ENCODE assay signal across 9 cellular contexts in genomic region chr13:110640591-110641029, GRCh38. TPM values are rescaled to one million over a fixed set of nuclear protein-coding genes. Genes with fewer than 3 reads are reported as not detected.
DNase-seq lines count a peak whose midpoint lies in the region; ATAC-seq, FAIRE-seq and TF ChIP-seq lines count a peak whose summit lies in the region.
"Had no signal": no experiment of that assay in that cellular context is flagged by ENCODE, and none has a peak within 500 bp of the region (broad histone marks: within the 10 kb centered on the region; RNA-seq: fewer than 3 reads in every experiment).

No MANE protein-coding gene starts in this region.

- in situ Hi-C loops in brain microvascular endothelial cell (cut with HindIII; ENCODE audit: low pct_ligation_motif_present, low sequenced_read_pairs) = no loop called here

- H3K27ac ChIP-seq in brain microvascular endothelial cell (no peak overlapping the region), layer of hippocampus (ENCODE audit: low read depth, low read length) (peak overlapping the region; percentile 5), hepatocyte (no peak overlapping the region)

- ATAC-seq in stimulated activated naive B cell treated with anti-CD40 and anti-IgM and Interleukin-4, amounts not matched to agents 10 μg/mL and 1 μg/mL and 100 μg/mL, for 72 hours (replicated peaks) = no peak

- CTCF ChIA-PET in HEK293T (lab: Yijun Ruan, JAX) = no interaction called here

- no peaks in the 10 kb centered on the region for H3K9me3 ChIP-seq in hepatocyte (ENCODE audit: low read depth)

- POLR2A ChIA-PET in HEK293T (lab: Yijun Ruan, JAX) = no interaction called here

- peaks cover 9 to 19% of the 10 kb centered on the region in 2 donors for H3K4me1 Mint-ChIP-seq in stimulated activated naive B cell treated with anti-CD40 and anti-IgM and Interleukin-4, amounts not matched to agents 10 μg/mL and 1 μg/mL and 100 μg/mL, for 72 hours

- peak overlapping the region; percentile 94 for H3K27ac Mint-ChIP-seq in stimulated activated naive B cell treated with anti-CD40 and anti-IgM and Interleukin-4, amounts not matched to agents 10 μg/mL and 1 μg/mL and 100 μg/mL, for 72 hours

- H3K9me3 Mint-ChIP-seq in stimulated activated naive B cell treated with anti-CD40 and anti-IgM and Interleukin-4, amounts not matched to agents 10 μg/mL and 1 μg/mL and 100 μg/mL, for 72 hours = no peaks in the 10 kb centered on the region

- H3K9me2 ChIP-seq in hepatocyte (replicated peaks; ENCODE audit: insufficient read depth) = no peaks in the 10 kb centered on the region

- no peak for TF ChIP-seq CTCF in brain microvascular endothelial cell (IDR thresholded peaks at IDR 0.05; ENCODE audit: low read depth, low read length, missing control alignments)
- TF ChIP-seq CTCF in hepatocyte (IDR thresholded peaks at IDR 0.05; ENCODE audit: poor library complexity) = no peak

- no peak for FAIRE-seq in RCC 7860 (lab: Jason Lieb, UNC)

- H3K4me2 ChIP-seq in hepatocyte = no peak overlapping the region

- no peak overlapping the region for H3K4me3 ChIP-seq in brain microvascular endothelial cell (ENCODE audit: low read depth, low read length)
- H3K4me3 ChIP-seq in hepatocyte = no peak overlapping the region

- peaks cover 28 to 63% of the 10 kb centered on the region in 2 donors for H3K36me3 Mint-ChIP-seq in stimulated activated naive B cell treated with anti-CD40 and anti-IgM and Interleukin-4, amounts not matched to agents 10 μg/mL and 1 μg/mL and 100 μg/mL, for 72 hours

- peaks cover 8% of the 10 kb centered on the region for H3K4me1 ChIP-seq in hepatocyte (ENCODE audit: insufficient read depth)

- H4K20me1 ChIP-seq in hepatocyte (ENCODE audit: insufficient read depth, poor library complexity, severe bottlenecking) = peaks cover 14% of the 10 kb centered on the region

- peaks cover 47% of the 10 kb centered on the region for H3K36me3 ChIP-seq in brain microvascular endothelial cell (replicated peaks)
- no peaks in the 10 kb centered on the region for H3K36me3 ChIP-seq in hepatocyte (replicated peaks; ENCODE audit: insufficient read depth, low read depth)

- H3K27me3 Mint-ChIP-seq in stimulated activated naive B cell treated with anti-CD40 and anti-IgM and Interleukin-4, amounts not matched to agents 10 μg/mL and 1 μg/mL and 100 μg/mL, for 72 hours = no peaks in the 10 kb centered on the region

- H2AFZ ChIP-seq in hepatocyte = no peak overlapping the region

- WGBS in hepatocyte (ENCODE audit: low lambda C conversion rate, missing lambda C conversion rate) = 90% methylated on average over 13 of the region's 13 CpGs

- H3K4me3 Mint-ChIP-seq in stimulated activated naive B cell treated with anti-CD40 and anti-IgM and Interleukin-4, amounts not matched to agents 10 μg/mL and 1 μg/mL and 100 μg/mL, for 72 hours = no peak overlapping the region

- no peaks in the 10 kb centered on the region for H3K27me3 ChIP-seq in brain microvascular endothelial cell (replicated peaks)
- H3K27me3 ChIP-seq in layer of hippocampus (ENCODE audit: control insufficient read depth, insufficient read depth, low read length) = no peaks in the 10 kb centered on the region
- H3K27me3 ChIP-seq in hepatocyte = no peaks in the 10 kb centered on the region

- H3K79me2 ChIP-seq in hepatocyte = no peaks in the 10 kb centered on the region

- DNase-seq in RCC 7860 (ENCODE audit: low spot score) (peak; percentile 16), brain microvascular endothelial cell (peak; percentile 17), HEK293T (ENCODE audit: extremely low spot score) (no peak), NCI-H69 (lab: John Stamatoyannopoulos, UW) (no peak), hepatocyte (ENCODE audit: low spot score) (no peak)
- no peak for DNase-seq in stimulated activated naive B cell treated with anti-CD40 and anti-IgM and Interleukin-4, amounts not matched to agents 10 μg/mL and 1 μg/mL and 100 μg/mL, for 72 hours
- DNase-seq: activated CD4-positive, CD25-positive, alpha-beta regulatory T cell treated with anti-CD3 and anti-CD28 coated beads, Interleukin-2, amount 50 U/mL, for 72 hours; NCI-H146 had no signal

TF ChIP-seq in HEK293T, 16 proteins besides CTCF, POLR2A, EP300 and RAD21:
- TF ChIP-seq NFRKB (IDR thresholded peaks at IDR 0.05) = no peak
- no peak for TF ChIP-seq LEF1 (IDR thresholded peaks at IDR 0.05; ENCODE audit: borderline replicate concordance)
- TF ChIP-seq CTBP1 (IDR thresholded peaks at IDR 0.05; ENCODE audit: borderline replicate concordance) = no peak
- TF ChIP-seq FOXA1 (IDR thresholded peaks at IDR 0.05) = no peak
- TF ChIP-seq FOXM1 (IDR thresholded peaks at IDR 0.05; ENCODE audit: borderline replicate concordance) = no peak
- no peak for TF ChIP-seq TARDBP (IDR thresholded peaks at IDR 0.05)
- no peak for TF ChIP-seq BHLHE40 (IDR thresholded peaks at IDR 0.05; ENCODE audit: borderline replicate concordance)
- no peak for TF ChIP-seq ZNF384 (IDR thresholded peaks at IDR 0.05)
- TF ChIP-seq ELF4 (IDR thresholded peaks at IDR 0.05) = no peak
- no peak for TF ChIP-seq SP1 (IDR thresholded peaks at IDR 0.05)
- TF ChIP-seq HDGF (IDR thresholded peaks at IDR 0.05; ENCODE audit: borderline replicate concordance) = no peak
- TF ChIP-seq L3MBTL2 (conservative IDR thresholded peaks at IDR 0.05) = no peak
- no peak for TF ChIP-seq ARNT (IDR thresholded peaks at IDR 0.05)
- no peak for TF ChIP-seq FOXK2 (IDR thresholded peaks at IDR 0.05)
- no peak for TF ChIP-seq PKNOX1 (IDR thresholded peaks at IDR 0.05)

RNA-seq across cellular contexts. Expression of gene NAXD, which starts 25.3 kb away (rescaled TPM):
- total RNA-seq in hepatocyte = 29.9 and 30.9 TPM in 2 replicates
- 34.5 and 37.6 TPM in 2 replicates for polyA plus RNA-seq in hepatocyte

Comparison
In these comparisons a context has a peak if more than half of its experiments do, and no peak if none do; other contexts are left out.
1. DNase-seq: peak in RCC 7860 (single experiment) and brain microvascular endothelial cell (single experiment); none in stimulated activated naive B cell treated with anti-CD40 and anti-IgM and Interleukin-4, amounts not matched to agents 10 μg/mL and 1 μg/mL and 100 μg/mL, for 72 hours (single experiment), HEK293T (single experiment), NCI-H69 (single experiment) and hepatocyte (single experiment).